1 cellular context compared by ENCODE assay signal in the genomic region with DNA sequence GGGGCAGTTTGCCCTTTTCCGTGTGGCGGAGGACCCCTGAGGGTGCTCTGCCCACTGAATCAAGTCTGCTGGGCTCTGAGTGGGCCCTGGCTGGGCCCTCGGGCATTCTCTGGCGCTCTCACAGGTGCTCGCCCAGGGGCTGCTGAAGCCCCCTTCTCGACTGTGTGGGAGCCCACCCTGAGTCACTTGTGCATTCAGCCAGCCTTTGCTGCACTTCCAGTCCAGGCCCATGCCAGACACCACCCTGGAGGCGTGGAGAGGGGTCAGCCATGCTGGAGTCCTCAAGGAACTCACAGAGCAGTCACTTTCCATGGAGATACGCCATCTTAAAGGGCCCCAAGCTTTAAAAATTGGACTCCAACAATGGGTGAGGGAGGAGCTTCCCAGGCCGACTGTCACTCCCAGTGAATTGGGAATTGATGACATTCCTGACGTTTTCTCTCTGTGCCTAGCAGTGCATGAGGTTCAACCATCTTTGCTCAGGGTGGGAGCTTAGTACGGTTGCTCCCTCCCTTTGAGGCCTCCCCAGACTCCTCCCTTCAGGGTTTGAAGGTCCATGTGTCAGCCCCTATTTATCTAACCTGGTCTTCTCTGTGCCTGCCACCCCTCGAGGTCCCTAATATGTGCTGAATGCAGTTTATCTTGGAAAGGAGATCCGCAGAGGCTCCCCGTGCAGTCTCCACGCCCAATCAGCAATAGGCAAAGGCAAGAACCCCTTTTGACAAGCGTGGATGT.
TF ChIP-seq lines count a peak whose summit lies in the region.

No MANE protein-coding gene starts in this region.

TF ChIP-seq in GM23338, 12 proteins besides CTCF, POLR2A, EP300 and RAD21 (continued from another document):
- TF ChIP-seq, protein P1, sequence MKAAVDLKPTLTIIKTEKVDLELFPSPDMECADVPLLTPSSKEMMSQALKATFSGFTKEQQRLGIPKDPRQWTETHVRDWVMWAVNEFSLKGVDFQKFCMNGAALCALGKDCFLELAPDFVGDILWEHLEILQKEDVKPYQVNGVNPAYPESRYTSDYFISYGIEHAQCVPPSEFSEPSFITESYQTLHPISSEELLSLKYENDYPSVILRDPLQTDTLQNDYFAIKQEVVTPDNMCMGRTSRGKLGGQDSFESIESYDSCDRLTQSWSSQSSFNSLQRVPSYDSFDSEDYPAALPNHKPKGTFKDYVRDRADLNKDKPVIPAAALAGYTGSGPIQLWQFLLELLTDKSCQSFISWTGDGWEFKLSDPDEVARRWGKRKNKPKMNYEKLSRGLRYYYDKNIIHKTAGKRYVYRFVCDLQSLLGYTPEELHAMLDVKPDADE (IDR thresholded peaks at IDR 0.05): no peak
- TF ChIP-seq STAT1 (IDR thresholded peaks at IDR 0.05; ENCODE audit: unreplicated experiment) (no peak), JUNB (IDR thresholded peaks at IDR 0.05; ENCODE audit: unreplicated experiment) (no peak), NANOG (IDR thresholded peaks at IDR 0.05; ENCODE audit: borderline replicate concordance) (no peak), ZNF114 (CRISPR knock-in tag; IDR thresholded peaks at IDR 0.05) (no peak), POLR2AphosphoS5 (IDR thresholded peaks at IDR 0.05; ENCODE audit: low read depth) (no peak), EZH2phosphoT487 (IDR thresholded peaks at IDR 0.05; ENCODE audit: unreplicated experiment) (no peak), ZNF331 (CRISPR knock-in tag; IDR thresholded peaks at IDR 0.05; ENCODE audit: low read depth) (no peak)
- TF ChIP-seq, protein P2, sequence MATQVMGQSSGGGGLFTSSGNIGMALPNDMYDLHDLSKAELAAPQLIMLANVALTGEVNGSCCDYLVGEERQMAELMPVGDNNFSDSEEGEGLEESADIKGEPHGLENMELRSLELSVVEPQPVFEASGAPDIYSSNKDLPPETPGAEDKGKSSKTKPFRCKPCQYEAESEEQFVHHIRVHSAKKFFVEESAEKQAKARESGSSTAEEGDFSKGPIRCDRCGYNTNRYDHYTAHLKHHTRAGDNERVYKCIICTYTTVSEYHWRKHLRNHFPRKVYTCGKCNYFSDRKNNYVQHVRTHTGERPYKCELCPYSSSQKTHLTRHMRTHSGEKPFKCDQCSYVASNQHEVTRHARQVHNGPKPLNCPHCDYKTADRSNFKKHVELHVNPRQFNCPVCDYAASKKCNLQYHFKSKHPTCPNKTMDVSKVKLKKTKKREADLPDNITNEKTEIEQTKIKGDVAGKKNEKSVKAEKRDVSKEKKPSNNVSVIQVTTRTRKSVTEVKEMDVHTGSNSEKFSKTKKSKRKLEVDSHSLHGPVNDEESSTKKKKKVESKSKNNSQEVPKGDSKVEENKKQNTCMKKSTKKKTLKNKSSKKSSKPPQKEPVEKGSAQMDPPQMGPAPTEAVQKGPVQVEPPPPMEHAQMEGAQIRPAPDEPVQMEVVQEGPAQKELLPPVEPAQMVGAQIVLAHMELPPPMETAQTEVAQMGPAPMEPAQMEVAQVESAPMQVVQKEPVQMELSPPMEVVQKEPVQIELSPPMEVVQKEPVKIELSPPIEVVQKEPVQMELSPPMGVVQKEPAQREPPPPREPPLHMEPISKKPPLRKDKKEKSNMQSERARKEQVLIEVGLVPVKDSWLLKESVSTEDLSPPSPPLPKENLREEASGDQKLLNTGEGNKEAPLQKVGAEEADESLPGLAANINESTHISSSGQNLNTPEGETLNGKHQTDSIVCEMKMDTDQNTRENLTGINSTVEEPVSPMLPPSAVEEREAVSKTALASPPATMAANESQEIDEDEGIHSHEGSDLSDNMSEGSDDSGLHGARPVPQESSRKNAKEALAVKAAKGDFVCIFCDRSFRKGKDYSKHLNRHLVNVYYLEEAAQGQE (IDR thresholded peaks at IDR 0.05; ENCODE audit: unreplicated experiment): no peak
